Comparison of ENCODE assay signal across 15 cellular contexts in the genomic region with DNA sequence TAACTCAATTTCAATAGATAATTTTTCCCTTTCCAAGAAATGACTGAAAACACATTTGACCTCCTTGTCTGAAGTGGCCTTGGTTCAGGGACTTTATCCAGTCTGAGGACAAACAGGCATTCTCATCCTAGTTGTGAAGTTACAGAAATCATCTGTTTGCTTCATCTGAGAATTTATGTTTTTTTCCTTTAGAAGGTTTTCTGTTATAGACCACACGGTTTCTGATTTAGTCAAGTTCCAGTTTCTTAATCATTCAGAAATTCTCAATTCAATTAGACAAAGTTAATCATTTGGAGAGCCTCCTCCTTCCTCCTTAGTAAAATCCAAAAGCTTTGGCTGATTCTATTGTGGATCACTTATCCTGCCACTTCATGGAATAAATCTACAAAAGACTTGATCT.
DNase-seq lines count a peak whose midpoint lies in the region; ATAC-seq, FAIRE-seq and TF ChIP-seq lines count a peak whose summit lies in the region.
"Had no signal": no experiment of that assay in that cellular context is flagged by ENCODE, and none has a peak within 500 bp of the region (broad histone marks: within the 10 kb centered on the region; RNA-seq: fewer than 3 reads in every experiment).

No MANE protein-coding gene starts in this region.

- peaks cover 4% of the 10 kb centered on the region for H3K9me3 Mint-ChIP-seq in activated CD4-positive, alpha-beta T cell treated with anti-CD3 and anti-CD28 coated beads for 36 hours (ENCODE audit: low read depth)
- H3K9me3 Mint-ChIP-seq in activated T-helper 2 cell treated with anti-CD3 and anti-CD28 coated beads, Interferon-gamma antibody, Interleukin-2, Interleukin-4, amounts not matched to agents 10 μg/mL and 5 μg/mL and 100 μg/mL, durations not matched to agents 14 hours and 24 hours and 36 hours: peaks cover 13% of the 10 kb centered on the region

- peak overlapping the region; percentile 32 for H3K4me3 Mint-ChIP-seq in activated CD4-positive, alpha-beta T cell treated with anti-CD3 and anti-CD28 coated beads for 36 hours
- H3K4me3 Mint-ChIP-seq in activated T-helper 2 cell treated with anti-CD3 and anti-CD28 coated beads, Interferon-gamma antibody, Interleukin-2, Interleukin-4, amounts not matched to agents 10 μg/mL and 5 μg/mL and 100 μg/mL, durations not matched to agents 14 hours and 24 hours and 36 hours (ENCODE audit: low read depth): peak overlapping the region; percentile 24

- ATAC-seq in activated CD4-positive, alpha-beta T cell treated with anti-CD3 and anti-CD28 coated beads for 36 hours: peak; percentile 40
- ATAC-seq in HG03097 (IDR thresholded peaks at IDR 0.05; ENCODE audit: low FRiP score, unreplicated experiment): peak; percentile 68
- ATAC-seq: mucosa of descending colon, psoas muscle had no signal

- CTCF ChIA-PET in activated CD4-positive, alpha-beta T cell treated with anti-CD3 and anti-CD28 coated beads for 36 hours (lab: Charles Lee): interaction anchor here (1.0 to 2.1 kb wide), 2 partner anchors 9 to 55 kb away, joined by 4 read pairs; no protein-coding TSS in a partner anchor

- H3K36me3 Mint-ChIP-seq in activated CD4-positive, alpha-beta T cell treated with anti-CD3 and anti-CD28 coated beads for 36 hours (ENCODE audit: low read depth): peaks cover 12% of the 10 kb centered on the region
- H3K36me3 Mint-ChIP-seq in activated T-helper 2 cell treated with anti-CD3 and anti-CD28 coated beads, Interferon-gamma antibody, Interleukin-2, Interleukin-4, amounts not matched to agents 10 μg/mL and 5 μg/mL and 100 μg/mL, durations not matched to agents 14 hours and 24 hours and 36 hours (ENCODE audit: low read depth): peaks cover 8% of the 10 kb centered on the region

- H3K27ac Mint-ChIP-seq in activated CD4-positive, alpha-beta T cell treated with anti-CD3 and anti-CD28 coated beads for 36 hours: peak overlapping the region; percentile 86
- H3K27ac Mint-ChIP-seq in activated T-helper 2 cell treated with anti-CD3 and anti-CD28 coated beads, Interferon-gamma antibody, Interleukin-2, Interleukin-4, amounts not matched to agents 10 μg/mL and 5 μg/mL and 100 μg/mL, durations not matched to agents 14 hours and 24 hours and 36 hours: peak overlapping the region; percentile 77

- DNase-seq in activated CD4-positive, alpha-beta T cell treated with anti-CD3 and anti-CD28 coated beads for 36 hours: no peak
- DNase-seq in activated CD4-positive, alpha-beta T cell treated with anti-CD3 and anti-CD28 coated beads for 1 hour: no peak
- DNase-seq in GM20000 (ENCODE audit: low spot score) (peak; percentile 10), uterus (no peak), DMS79 treated with DMSO at 0.1 percent for 48 hours (lab: John Stamatoyannopoulos, UW) (no peak), RCC 7860 (ENCODE audit: low spot score) (no peak)
- no peak for DNase-seq in activated T-helper 2 cell treated with anti-CD3 and anti-CD28 coated beads, Interferon-gamma antibody, Interleukin-2, Interleukin-4, amounts not matched to agents 10 μg/mL and 5 μg/mL and 100 μg/mL, durations not matched to agents 14 hours and 24 hours and 36 hours (ENCODE audit: low spot score)
- DNase-seq: 8988T; activated effector memory CD4-positive, alpha-beta T cell treated with anti-CD3 and anti-CD28 coated beads, Interleukin-2, amount 50 U/mL, for 16 hours; kidney glomerular epithelial cell; MG63; mucosa of descending colon; psoas muscle; transverse colon had no signal

- no peaks in the 10 kb centered on the region for H3K9me3 ChIP-seq in uterus
- H3K9me3 ChIP-seq: MG63, mucosa of descending colon, psoas muscle, transverse colon had no signal

- no peak overlapping the region for H3K4me3 ChIP-seq in uterus
- H3K4me3 ChIP-seq: MG63, mucosa of descending colon, psoas muscle, transverse colon had no signal

- no peak for TF ChIP-seq POLR2A in uterus (IDR thresholded peaks at IDR 0.05)

- TF ChIP-seq CTCF in GM20000 (IDR thresholded peaks at IDR 0.05; ENCODE audit: extremely low read depth, missing control alignments) (no peak), uterus (IDR thresholded peaks at IDR 0.05) (no peak)

- no peak overlapping the region for H3K27ac ChIP-seq in uterus
- H3K27ac ChIP-seq: psoas muscle, transverse colon had no signal

- no peaks in the 10 kb centered on the region for H3K4me1 ChIP-seq in uterus
- H3K4me1 ChIP-seq: psoas muscle had no signal

- no peaks in the 10 kb centered on the region for H3K27me3 Mint-ChIP-seq in activated CD4-positive, alpha-beta T cell treated with anti-CD3 and anti-CD28 coated beads for 36 hours
- H3K27me3 Mint-ChIP-seq in activated T-helper 2 cell treated with anti-CD3 and anti-CD28 coated beads, Interferon-gamma antibody, Interleukin-2, Interleukin-4, amounts not matched to agents 10 μg/mL and 5 μg/mL and 100 μg/mL, durations not matched to agents 14 hours and 24 hours and 36 hours (ENCODE audit: low read depth): no peaks in the 10 kb centered on the region

- intact Hi-C loops in activated CD4-positive, alpha-beta T cell treated with anti-CD3 and anti-CD28 coated beads for 36 hours (cut with DNase I, micrococcal nuclease): loop anchor here (1.0 to 5.0 kb wide), 7 partner anchors 8 to 265 kb away; no protein-coding TSS in a partner anchor
- intact Hi-C loops in activated T-helper 2 cell treated with anti-CD3 and anti-CD28 coated beads, Interferon-gamma antibody, Interleukin-2, Interleukin-4, amounts not matched to agents 10 μg/mL and 5 μg/mL and 100 μg/mL, durations not matched to agents 14 hours and 24 hours and 36 hours (cut with micrococcal nuclease): loop anchor here (1.0 to 5.0 kb wide), 6 partner anchors 9 to 165 kb away; no protein-coding TSS in a partner anchor
- intact Hi-C loops in uterus (cut with DNase I; ENCODE audit: low total_unique reads): no loop called here

- FAIRE-seq in RCC 7860 (lab: Jason Lieb, UNC): no peak

- H3K27me3 ChIP-seq in uterus: no peaks in the 10 kb centered on the region
- H3K27me3 ChIP-seq: MG63, transverse colon had no signal

- POLR2A ChIA-PET in activated CD4-positive, alpha-beta T cell treated with anti-CD3 and anti-CD28 coated beads for 36 hours (lab: Charles Lee): interaction anchor here (0.7 to 0.8 kb wide), 2 partner anchors 186 to 985 kb away, joined by 4 to 5 read pairs; no protein-coding TSS in a partner anchor

- H3K4me1 Mint-ChIP-seq in activated CD4-positive, alpha-beta T cell treated with anti-CD3 and anti-CD28 coated beads for 36 hours: peaks cover 60% of the 10 kb centered on the region
- H3K4me1 Mint-ChIP-seq in activated T-helper 2 cell treated with anti-CD3 and anti-CD28 coated beads, Interferon-gamma antibody, Interleukin-2, Interleukin-4, amounts not matched to agents 10 μg/mL and 5 μg/mL and 100 μg/mL, durations not matched to agents 14 hours and 24 hours and 36 hours (ENCODE audit: low read depth): peaks cover 57% of the 10 kb centered on the region

- no peaks in the 10 kb centered on the region for H3K36me3 ChIP-seq in uterus
- H3K36me3 ChIP-seq: MG63, transverse colon had no signal
